In genomic region chr12:113222730-113223531, GRCh38 we compare ENCODE assay signal across 8 cellular contexts. TPM values are rescaled to one million over a fixed set of nuclear protein-coding genes. Genes with fewer than 3 reads are reported as not detected.
A peak's percentile ranks its signal among the peaks of the same experiment; 100 is the strongest.
DNase-seq lines count a peak whose midpoint lies in the region; ATAC-seq and TF ChIP-seq lines count a peak whose summit lies in the region.

No MANE protein-coding gene starts in this region.

- peaks cover 31% of the 10 kb centered on the region for H3K4me1 Mint-ChIP-seq in CD4-positive, alpha-beta T cell (ENCODE audit: low read depth)
- H3K4me1 Mint-ChIP-seq in HFFc6 (ENCODE audit: low read depth) = peaks cover 28% of the 10 kb centered on the region

- H3K36me3 Mint-ChIP-seq in CD4-positive, alpha-beta T cell (ENCODE audit: low read depth) = peaks cover 20% of the 10 kb centered on the region
- no peaks in the 10 kb centered on the region for H3K36me3 Mint-ChIP-seq in HFFc6 (ENCODE audit: low read depth)

- TF ChIP-seq POLR2A in right lobe of liver (IDR thresholded peaks at IDR 0.05) (peak; percentile 46), suprapubic skin (IDR thresholded peaks at IDR 0.05) (no peak)

- POLR2A ChIA-PET in CD4-positive, alpha-beta T cell (lab: Charles Lee) = interaction anchor here (0.6 to 3.7 kb wide), 13 partner anchors 10 to 285 kb away, joined by 3 to 27 read pairs (median 4); partner anchors contain the start of genes DDX54, OAS2 and RITA1

- ATAC-seq in CD4-positive, alpha-beta T cell (ENCODE audit: poor library complexity) = no peak
- peak; percentile 30 to 60 (median 42) for ATAC-seq in right lobe of liver
- no peak for ATAC-seq in HG03159 (IDR thresholded peaks at IDR 0.05; ENCODE audit: unreplicated experiment)
- no peak for ATAC-seq in GM21723 (IDR thresholded peaks at IDR 0.05; ENCODE audit: unreplicated experiment)

- TF ChIP-seq EP300 in suprapubic skin (IDR thresholded peaks at IDR 0.05) = no peak

- H3K27me3 ChIP-seq in CD4-positive, alpha-beta T cell (ENCODE audit: control insufficient read depth, insufficient read depth, low read length) = no peaks in the 10 kb centered on the region
- H3K27me3 ChIP-seq in right lobe of liver (no peaks in the 10 kb centered on the region), suprapubic skin (no peaks in the 10 kb centered on the region)

- no peaks in the 10 kb centered on the region for H3K27me3 Mint-ChIP-seq in CD4-positive, alpha-beta T cell
- peaks cover 7% of the 10 kb centered on the region; the same call in 1 of the 2 replicates for H3K27me3 Mint-ChIP-seq in HFFc6 (ENCODE audit: insufficient read depth)

- no peak for DNase-seq in CD4-positive, alpha-beta T cell
- DNase-seq in HFFc6 (peak; percentile 81), right lobe of liver (peak; percentile 67 to 85 (median 84)), suprapubic skin (ENCODE audit: low spot score in 2 of 2) (peak in 1 of 2 donors; percentile 78)
- peak; percentile 25 for DNase-seq in central memory CD4-positive, alpha-beta T cell

- H3K27ac ChIP-seq in CD4-positive, alpha-beta T cell (ENCODE audit: low read depth, low read length) = peak overlapping the region; percentile 61
- H3K27ac ChIP-seq in right lobe of liver (peak overlapping the region; percentile 78 to 94 (median 90)), suprapubic skin (peak overlapping the region; percentile 96)

- peak overlapping the region; percentile 92 for H3K4me3 Mint-ChIP-seq in CD4-positive, alpha-beta T cell
- H3K4me3 Mint-ChIP-seq in HFFc6 = peak overlapping the region; percentile 92

- no peaks in the 10 kb centered on the region for H3K9me3 Mint-ChIP-seq in CD4-positive, alpha-beta T cell
- H3K9me3 Mint-ChIP-seq in HFFc6 = no peaks in the 10 kb centered on the region

- intact Hi-C loops in CD4-positive, alpha-beta T cell (cut with DNase I, micrococcal nuclease) = loop anchor here (1.0 to 5.0 kb wide), 4 partner anchors 15 to 134 kb away; partner anchors contain the start of genes DDX54 (in 1 of the 2), PLBD2 (in 1 of the 2) and RITA1 (in 1 of the 2)
- intact Hi-C loops in right lobe of liver (cut with DNase I) = no loop called here

- no peaks in the 10 kb centered on the region for H3K9me3 ChIP-seq in CD4-positive, alpha-beta T cell (ENCODE audit: control insufficient read depth, low read length)
- H3K9me3 ChIP-seq in right lobe of liver (no peaks in the 10 kb centered on the region), suprapubic skin (no peaks in the 10 kb centered on the region)

- WGBS in right lobe of liver (ENCODE audit: insufficient coverage, low coverage, low lambda C conversion rate, missing lambda C conversion rate) = 5% methylated on average over 11 of the region's 11 CpGs
- 24% methylated on average over 11 of the region's 11 CpGs for WGBS in suprapubic skin

- CTCF ChIA-PET in CD4-positive, alpha-beta T cell (lab: Charles Lee) = interaction anchor here (1.0 to 3.6 kb wide), 4 partner anchors 10 to 230 kb away, joined by 3 to 17 read pairs (median 4); partner anchors contain the start of gene SLC8B1

- no peak for TF ChIP-seq CTCF in CD4-positive, alpha-beta T cell (IDR thresholded peaks at IDR 0.05)
- TF ChIP-seq CTCF in HFFc6 (IDR thresholded peaks at IDR 0.05) = no peak
- no peak for TF ChIP-seq CTCF in right lobe of liver (IDR thresholded peaks at IDR 0.05)
- no peak for TF ChIP-seq CTCF in suprapubic skin (IDR thresholded peaks at IDR 0.05)

- H3K4me1 ChIP-seq in right lobe of liver (peaks cover 0 to 38% (median 5%) of the 10 kb centered on the region in 4 donors), suprapubic skin (peaks cover 35% of the 10 kb centered on the region)

- peak overlapping the region; percentile 77 for H3K27ac Mint-ChIP-seq in CD4-positive, alpha-beta T cell
- peak overlapping the region; percentile 89 for H3K27ac Mint-ChIP-seq in HFFc6

- H3K36me3 ChIP-seq in right lobe of liver (peaks cover 0 to 9% (median 2%) of the 10 kb centered on the region in 4 donors), suprapubic skin (peaks cover 13% of the 10 kb centered on the region)

- peak overlapping the region; percentile 59 to 93 (median 79) for H3K4me3 ChIP-seq in right lobe of liver
- H3K4me3 ChIP-seq in suprapubic skin = peak overlapping the region; percentile 92

TF ChIP-seq in PFSK-1, 5 proteins besides CTCF, POLR2A, EP300 and RAD21:
- TF ChIP-seq SIN3A (IDR thresholded peaks at IDR 0.05; ENCODE audit: borderline replicate concordance, insufficient read depth, low read length) (peak; percentile 90; the same call in 1 of the 2 replicates), REST (IDR thresholded peaks at IDR 0.05; ENCODE audit: insufficient read depth in 1 of 2, low read depth in 2 of 2, low read length in 2 of 2) (peak in 1 of 2 experiments; percentile 50; a peak in 1 of 4 replicates), FOXP2 (optimal IDR thresholded peaks at IDR 0.05; ENCODE audit: borderline replicate concordance, extremely low read depth, extremely low read length, insufficient read depth) (no peak), POLR2AphosphoS5 (IDR thresholded peaks at IDR 0.05; ENCODE audit: low read depth, low read length) (peak; percentile 70; the same call in 1 of the 2 replicates), TAF1 (IDR thresholded peaks at IDR 0.05; ENCODE audit: borderline replicate concordance, insufficient read depth, low read length) (no peak; the same call in 1 of the 2 replicates)

RNA-seq across cellular contexts. Expression of gene TPCN1, which starts 1.7 kb away (rescaled TPM):
- 10 to 100 TPM; 52.4 to 59.7 TPM for total RNA-seq in CD4-positive, alpha-beta T cell
- 10 to 100 TPM; 19.0 to 33.3 (median 20.6) TPM for total RNA-seq in HFFc6 (2021; fragmentation: NEBNext Ultra II Directional; extraction: Animal tissue kit (Norgen Biotek cat#: 25700))
- 30.5 TPM for polyA plus RNA-seq in PFSK-1 (2012; ENCODE audit: insufficient read length, low read depth)
- total RNA-seq in right lobe of liver (10 to 100 TPM; 18.0 to 34.6 (median 28.3) TPM), suprapubic skin (10 to 100 TPM; 15.5 to 74.1 (median 35.6) TPM)

RNA-seq across cellular contexts. Expression of gene RITA1, which starts 37.4 kb away (rescaled TPM):
- 1 to 10 TPM; 2.9 to 3.3 TPM for total RNA-seq in CD4-positive, alpha-beta T cell
- total RNA-seq in HFFc6 (2021; fragmentation: NEBNext Ultra II Directional; extraction: Animal tissue kit (Norgen Biotek cat#: 25700)) = 10 to 100 TPM; 18.0 to 20.9 (median 18.7) TPM
- polyA plus RNA-seq in PFSK-1 (2012; ENCODE audit: insufficient read length, low read depth) = 45.6 TPM
- total RNA-seq in right lobe of liver (10 to 100 TPM; 11.1 to 33.0 (median 22.3) TPM), suprapubic skin (10 to 100 TPM; 14.7 to 21.7 (median 16.9) TPM)

RNA-seq across cellular contexts. Expression of gene DDX54, which starts 37.7 kb away (rescaled TPM):
- total RNA-seq in CD4-positive, alpha-beta T cell = 10 to 100 TPM; 56.8 to 61.1 TPM
- total RNA-seq in HFFc6 (2021; fragmentation: NEBNext Ultra II Directional; extraction: Animal tissue kit (Norgen Biotek cat#: 25700)) = 10 to 100 TPM; 60.1 to 71.0 (median 61.9) TPM
- polyA plus RNA-seq in PFSK-1 (2012; ENCODE audit: insufficient read length, low read depth) = 206 TPM
- 10 to 100 TPM; 22.8 to 43.8 (median 31.1) TPM for total RNA-seq in right lobe of liver
- total RNA-seq in suprapubic skin = 10 to 100 TPM; 53.9 to 71.8 (median 63.9) TPM

Comparison
In these comparisons a context has a peak if more than half of its experiments do, and no peak if none do; other contexts are left out.
1. ATAC-seq: peak in right lobe of liver (4 of 4); none in CD4-positive, alpha-beta T cell (single experiment), HG03159 (single experiment) and GM21723 (single experiment).
2. DNase-seq: peak in HFFc6 (single experiment), central memory CD4-positive, alpha-beta T cell (single experiment) and right lobe of liver (3 of 3); none in CD4-positive, alpha-beta T cell (0 of 10).
3. intact Hi-C loops: an anchor here in CD4-positive, alpha-beta T cell (1.0 to 5.0 kb wide); none called in right lobe of liver.
4. Peak in every context shown above with its lines, with median percentiles within 50 percentile points of each other: H3K27ac ChIP-seq.